Comparison of ENCODE assay signal across 1 cellular context in the genomic region with DNA sequence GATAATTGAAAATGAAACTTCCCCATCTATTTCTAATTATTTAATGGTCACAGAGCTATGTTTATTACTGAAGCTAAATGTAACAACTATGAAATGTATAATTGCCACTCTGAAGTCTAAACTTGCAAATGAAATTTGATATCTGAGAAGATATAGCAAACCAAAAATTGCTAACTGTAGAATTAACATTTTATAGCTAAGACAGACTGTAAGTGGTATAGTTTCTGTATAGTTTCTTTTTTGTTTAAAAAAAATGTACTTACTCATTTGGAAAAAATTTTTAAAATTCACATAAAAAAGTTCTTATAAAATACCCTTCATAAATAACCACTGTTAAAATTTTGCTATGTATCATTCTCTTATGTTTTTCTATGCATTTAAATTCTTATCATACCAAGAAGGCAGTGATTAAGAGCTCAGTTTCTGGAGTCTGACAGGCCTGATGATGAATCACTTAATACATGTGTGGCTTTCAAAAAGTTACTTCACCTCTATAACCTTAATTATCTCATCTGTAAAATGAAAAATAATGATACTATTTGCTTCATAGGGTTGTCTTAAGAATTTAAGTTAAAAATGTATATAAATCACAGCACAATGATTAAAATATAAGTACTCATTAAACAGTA.
TF ChIP-seq lines count a peak whose summit lies in the region.

No MANE protein-coding gene starts in this region.

TF ChIP-seq in IMR-90, 13 proteins besides CTCF, POLR2A, EP300 and RAD21:
- TF ChIP-seq NFE2L2 (IDR thresholded peaks at IDR 0.05; ENCODE audit: low read depth, low read length) (no peak), MAZ (IDR thresholded peaks at IDR 0.05; ENCODE audit: borderline replicate concordance, low read depth, low read length) (no peak), CHD1 (IDR thresholded peaks at IDR 0.05; ENCODE audit: low read depth, low read length) (no peak), RCOR1 (IDR thresholded peaks at IDR 0.05; ENCODE audit: insufficient replicate concordance, low read length) (no peak), BHLHE40 (IDR thresholded peaks at IDR 0.05; ENCODE audit: low read depth, low read length) (no peak), FOS (IDR thresholded peaks at IDR 0.05; ENCODE audit: low read depth, low read length) (no peak), SMC3 (IDR thresholded peaks at IDR 0.05; ENCODE audit: low read depth, low read length) (no peak), CEBPB (IDR thresholded peaks at IDR 0.05; ENCODE audit: low read depth, low read length) (no peak), RFX5 (IDR thresholded peaks at IDR 0.05; ENCODE audit: low read depth, low read length) (no peak), MXI1 (IDR thresholded peaks at IDR 0.05; ENCODE audit: borderline replicate concordance, low read depth, low read length) (no peak), MAFK (IDR thresholded peaks at IDR 0.05; ENCODE audit: low read depth, low read length) (no peak)
- TF ChIP-seq, protein P1, sequence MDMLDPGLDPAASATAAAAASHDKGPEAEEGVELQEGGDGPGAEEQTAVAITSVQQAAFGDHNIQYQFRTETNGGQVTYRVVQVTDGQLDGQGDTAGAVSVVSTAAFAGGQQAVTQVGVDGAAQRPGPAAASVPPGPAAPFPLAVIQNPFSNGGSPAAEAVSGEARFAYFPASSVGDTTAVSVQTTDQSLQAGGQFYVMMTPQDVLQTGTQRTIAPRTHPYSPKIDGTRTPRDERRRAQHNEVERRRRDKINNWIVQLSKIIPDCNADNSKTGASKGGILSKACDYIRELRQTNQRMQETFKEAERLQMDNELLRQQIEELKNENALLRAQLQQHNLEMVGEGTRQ (IDR thresholded peaks at IDR 0.05; ENCODE audit: low read depth, low read length): no peak
- TF ChIP-seq, protein P2, sequence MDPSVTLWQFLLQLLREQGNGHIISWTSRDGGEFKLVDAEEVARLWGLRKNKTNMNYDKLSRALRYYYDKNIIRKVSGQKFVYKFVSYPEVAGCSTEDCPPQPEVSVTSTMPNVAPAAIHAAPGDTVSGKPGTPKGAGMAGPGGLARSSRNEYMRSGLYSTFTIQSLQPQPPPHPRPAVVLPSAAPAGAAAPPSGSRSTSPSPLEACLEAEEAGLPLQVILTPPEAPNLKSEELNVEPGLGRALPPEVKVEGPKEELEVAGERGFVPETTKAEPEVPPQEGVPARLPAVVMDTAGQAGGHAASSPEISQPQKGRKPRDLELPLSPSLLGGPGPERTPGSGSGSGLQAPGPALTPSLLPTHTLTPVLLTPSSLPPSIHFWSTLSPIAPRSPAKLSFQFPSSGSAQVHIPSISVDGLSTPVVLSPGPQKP (IDR thresholded peaks at IDR 0.05; ENCODE audit: borderline replicate concordance, low read depth, low read length): no peak
